In the genomic region with DNA sequence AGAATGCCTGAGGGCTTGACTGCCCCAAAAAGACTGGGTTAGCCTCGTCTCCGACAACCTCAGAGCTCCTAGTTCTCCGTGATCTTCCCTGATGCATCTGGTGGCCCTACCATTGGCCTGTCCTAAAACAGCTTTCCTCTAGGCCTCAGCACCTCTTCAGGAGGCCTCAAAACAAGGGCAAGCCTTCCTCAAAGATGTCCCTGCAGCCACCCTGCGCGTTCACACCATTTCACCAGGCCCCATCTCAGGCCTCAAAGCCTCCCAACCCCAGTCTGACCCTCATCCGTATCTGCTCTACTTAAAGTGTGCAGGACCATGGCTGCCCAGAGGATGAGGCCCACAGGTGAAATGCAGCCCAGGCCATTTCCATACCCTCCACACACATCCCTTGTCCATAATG, we compare ENCODE assay signal across 13 cellular contexts. TPM values are rescaled to one million over a fixed set of nuclear protein-coding genes. Genes with fewer than 3 reads are reported as not detected.
"Had no signal": no experiment of that assay in that cellular context is flagged by ENCODE, and none has a peak within 500 bp of the region (broad histone marks: within the 10 kb centered on the region; RNA-seq: fewer than 3 reads in every experiment).

No MANE protein-coding gene starts in this region.

- H3K36me3 Mint-ChIP-seq: stimulated activated effector memory CD8-positive, alpha-beta T cell treated with anti-CD3 and anti-CD28 coated beads, Interleukin-12 subunit alpha, Interleukin-12 subunit beta, amount 100 ng/mL, for 72 hours had no signal

- H3K9me3 Mint-ChIP-seq: activated T-cell treated with anti-CD3 and anti-CD28 coated beads, Interleukin-2, amount 50 U/mL, for 24 hours; central memory CD8-positive, alpha-beta T cell; stimulated activated effector memory CD8-positive, alpha-beta T cell treated with anti-CD3 and anti-CD28 coated beads, Interleukin-12 subunit alpha, Interleukin-12 subunit beta, amount 100 ng/mL, for 72 hours had no signal

- H3K9me3 ChIP-seq: adrenal gland, psoas muscle, right lobe of liver had no signal

- FAIRE-seq: TTC549 had no signal

- H3K4me3 ChIP-seq: adrenal gland, psoas muscle, right lobe of liver had no signal

- H3K4me3 Mint-ChIP-seq: activated T-cell treated with anti-CD3 and anti-CD28 coated beads, Interleukin-2, amount 50 U/mL, for 24 hours had no signal

- H3K36me3 ChIP-seq: adrenal gland, right lobe of liver had no signal

- H3K27ac ChIP-seq: adrenal gland, psoas muscle, right lobe of liver had no signal

- H3K4me1 ChIP-seq: psoas muscle had no signal

- DNase-seq: cortex of kidney, hippocampal formation, occipital lobe had no signal

- H3K27ac Mint-ChIP-seq: activated T-cell treated with anti-CD3 and anti-CD28 coated beads, Interleukin-2, amount 50 U/mL, for 24 hours; stimulated activated effector memory CD8-positive, alpha-beta T cell treated with anti-CD3 and anti-CD28 coated beads, Interleukin-12 subunit alpha, Interleukin-12 subunit beta, amount 100 ng/mL, for 72 hours had no signal

RNA-seq across cellular contexts. Expression of a gene that starts 7.4 kb away (rescaled TPM):
- total RNA-seq: adrenal gland, liver, myocyte, psoas muscle, right lobe of liver had no signal
- polyA plus RNA-seq: adrenal gland, liver had no signal

RNA-seq across cellular contexts. Expression of a gene that starts 13.0 kb away (rescaled TPM):
- total RNA-seq: kidney epithelial cell, liver, right lobe of liver had no signal
- polyA plus RNA-seq: liver had no signal

RNA-seq across cellular contexts. Expression of a gene that starts 23.4 kb away (rescaled TPM):
- total RNA-seq: adrenal gland, liver, psoas muscle, right lobe of liver had no signal
- polyA plus RNA-seq: adrenal gland, liver, psoas muscle had no signal
